In genomic region chr14:35404496-35405303, GRCh38 we compare ENCODE assay signal across 8 cellular contexts. TPM values are rescaled to one million over a fixed set of nuclear protein-coding genes. Genes with fewer than 3 reads are reported as not detected.
DNase-seq lines count a peak whose midpoint lies in the region; ATAC-seq and TF ChIP-seq lines count a peak whose summit lies in the region.

Gene NFKBIA, minus strand, starts transcription at chr14:35404749. Its CDS starts 105 bp downstream, at chr14:35404644.

- H3K9ac ChIP-seq in duodenal mucosa (ENCODE audit: low read depth in 1 of 2, low read length in 2 of 2) = peak within 1 kb of the TSS; percentile 94 to 98

- H3K27me3 ChIP-seq in CD4-positive, alpha-beta memory T cell (ENCODE audit: insufficient read depth, low read length) = no peaks in the 10 kb centered on the region
- no peaks in the 10 kb centered on the region for H3K27me3 ChIP-seq in duodenal mucosa (ENCODE audit: control insufficient read depth in 1 of 2, insufficient read depth in 2 of 2, low read length in 2 of 2)
- no peaks in the 10 kb centered on the region for H3K27me3 ChIP-seq in lower lobe of right lung (ENCODE audit: low read depth)

- peaks cover 34 to 71% (median 49%) of the 10 kb centered on the region in 4 donors for H3K4me1 Mint-ChIP-seq in CD4-positive, alpha-beta memory T cell
- H3K4me1 Mint-ChIP-seq in activated CD4-positive, alpha-beta memory T cell treated with anti-CD3 and anti-CD28 coated beads for 36 hours (ENCODE audit: low read depth) = peaks cover 42% of the 10 kb centered on the region

- H3K36me3 Mint-ChIP-seq in CD4-positive, alpha-beta memory T cell = peaks cover 35 to 46% of the 10 kb centered on the region in 2 donors
- peaks cover 42% of the 10 kb centered on the region for H3K36me3 Mint-ChIP-seq in activated CD4-positive, alpha-beta memory T cell treated with anti-CD3 and anti-CD28 coated beads for 36 hours

- peak; percentile 44 for TF ChIP-seq CTCF in lower lobe of right lung (IDR thresholded peaks at IDR 0.05)

- H3K9me3 ChIP-seq in CD4-positive, alpha-beta memory T cell (ENCODE audit: control insufficient read depth in 1 of 2, low read length in 2 of 2) = no peaks in the 10 kb centered on the region
- no peaks in the 10 kb centered on the region for H3K9me3 ChIP-seq in duodenal mucosa (ENCODE audit: control insufficient read depth in 1 of 2, low read length in 2 of 2)
- no peaks in the 10 kb centered on the region for H3K9me3 ChIP-seq in lower lobe of right lung

- H3K9me3 Mint-ChIP-seq in CD4-positive, alpha-beta memory T cell = peaks cover 0 to 5% (median 0%) of the 10 kb centered on the region in 8 donors
- H3K9me3 Mint-ChIP-seq in activated CD4-positive, alpha-beta memory T cell treated with anti-CD3 and anti-CD28 coated beads for 36 hours = no peaks in the 10 kb centered on the region

- ATAC-seq in GM19397 (IDR thresholded peaks at IDR 0.05; ENCODE audit: unreplicated experiment) (peak; percentile 68), HG03565 (IDR thresholded peaks at IDR 0.05; ENCODE audit: unreplicated experiment) (peak; percentile 39), lower lobe of right lung (peak; percentile 69 to 87)

- DNase-seq in CD4-positive, alpha-beta memory T cell = peak; percentile 94 to 96 (median 95)
- DNase-seq in NCI-H82 treated with DMSO at 0.1 percent for 48 hours (lab: John Stamatoyannopoulos, UW; ENCODE audit: unreplicated experiment) (peak; percentile 52), lower lobe of right lung (peak; percentile 93)
- DNase-seq in activated CD4-positive, alpha-beta memory T cell treated with anti-CD3 and anti-CD28 coated beads for 36 hours = peak; percentile 96
- peak; percentile 91 to 94 (median 93) for DNase-seq in stimulated activated CD4-positive, alpha-beta T cell treated with anti-CD3 and anti-CD28 coated beads, TNF-alpha, amount 100 ng/mL, for 4 hours (ENCODE audit: low read depth in 3 of 3)

- H3K36me3 ChIP-seq in CD4-positive, alpha-beta memory T cell (ENCODE audit: insufficient read depth, low read length) = peaks cover 31% of the 10 kb centered on the region
- peaks cover 33 to 38% of the 10 kb centered on the region in 2 donors for H3K36me3 ChIP-seq in duodenal mucosa (ENCODE audit: control insufficient read depth in 1 of 2, insufficient read depth in 2 of 2, low read length in 2 of 2)
- H3K36me3 ChIP-seq in lower lobe of right lung = peaks cover 39% of the 10 kb centered on the region

- H3K27ac ChIP-seq in CD4-positive, alpha-beta memory T cell (ENCODE audit: low read depth, low read length) = peak within 1 kb of the TSS; percentile 100
- H3K27ac ChIP-seq in duodenal mucosa (ENCODE audit: low read depth, low read length) (peak within 1 kb of the TSS; percentile 99), lower lobe of right lung (peak within 1 kb of the TSS; percentile 100)

- POLR2A ChIA-PET in CD4-positive, alpha-beta memory T cell (lab: Charles Lee; ENCODE audit: partially characterized antibody) = interaction anchor here (0.6 to 6.5 kb wide), 56 partner anchors 11 to 1386 kb away, joined by 3 to 167 read pairs (median 4); partner anchors contain the start of genes CFL2, EAPP, FAM177A1 and PPP2R3C
- POLR2A ChIA-PET in activated CD4-positive, alpha-beta memory T cell treated with anti-CD3 and anti-CD28 coated beads for 36 hours (lab: Charles Lee) = interaction anchor here (0.6 to 10.6 kb wide), 42 partner anchors 11 to 691 kb away, joined by 3 to 181 read pairs (median 5); partner anchors contain the start of genes BAZ1A, FAM177A1, PPP2R3C and PRORP

- H3K27me3 Mint-ChIP-seq in CD4-positive, alpha-beta memory T cell = peaks cover 0 to 2% of the 10 kb centered on the region in 2 donors
- H3K27me3 Mint-ChIP-seq in activated CD4-positive, alpha-beta memory T cell treated with anti-CD3 and anti-CD28 coated beads for 36 hours = no peaks in the 10 kb centered on the region

- H3K27ac Mint-ChIP-seq in CD4-positive, alpha-beta memory T cell = peak within 1 kb of the TSS; percentile 99 to 100 (median 99)
- peak within 1 kb of the TSS; percentile 99 for H3K27ac Mint-ChIP-seq in activated CD4-positive, alpha-beta memory T cell treated with anti-CD3 and anti-CD28 coated beads for 36 hours

- CTCF ChIA-PET in CD4-positive, alpha-beta memory T cell (lab: Charles Lee; ENCODE audit: partially characterized antibody) = interaction anchor here (0.9 to 6.5 kb wide), 31 partner anchors 10 to 732 kb away, joined by 3 to 81 read pairs (median 4); partner anchors contain the start of genes FAM177A1, PPP2R3C, PSMA6 and SRP54
- CTCF ChIA-PET in activated CD4-positive, alpha-beta memory T cell treated with anti-CD3 and anti-CD28 coated beads for 36 hours (lab: Charles Lee) = interaction anchor here (0.7 to 5.2 kb wide), 22 partner anchors 12 to 422 kb away, joined by 3 to 41 read pairs (median 5); partner anchors contain the start of genes PPP2R3C, PSMA6 and SRP54

- peak within 1 kb of the TSS; percentile 88 to 98 for H3K4me3 ChIP-seq in CD4-positive, alpha-beta memory T cell (ENCODE audit: low read length in 2 of 2)
- H3K4me3 ChIP-seq in duodenal mucosa (ENCODE audit: low read depth in 1 of 2, low read length in 2 of 2) = peak within 1 kb of the TSS; percentile 95 to 99
- H3K4me3 ChIP-seq in lower lobe of right lung = peak within 1 kb of the TSS; percentile 93

- H3K4me3 Mint-ChIP-seq in CD4-positive, alpha-beta memory T cell = peak within 1 kb of the TSS; percentile 93 to 97 (median 95)
- H3K4me3 Mint-ChIP-seq in activated CD4-positive, alpha-beta memory T cell treated with anti-CD3 and anti-CD28 coated beads for 36 hours = peak within 1 kb of the TSS; percentile 98

- peaks cover 60% of the 10 kb centered on the region for H3K4me1 ChIP-seq in CD4-positive, alpha-beta memory T cell (ENCODE audit: insufficient read depth, low read length)
- H3K4me1 ChIP-seq in duodenal mucosa (ENCODE audit: control insufficient read depth in 1 of 2, insufficient read depth in 2 of 2, low read length in 2 of 2) = peaks cover 47 to 56% of the 10 kb centered on the region in 2 donors
- peaks cover 53% of the 10 kb centered on the region for H3K4me1 ChIP-seq in lower lobe of right lung

- intact Hi-C loops in CD4-positive, alpha-beta memory T cell (cut with micrococcal nuclease) = loop anchor here (1.0 to 5.0 kb wide), 8 partner anchors 18 to 867 kb away; partner anchors contain the start of genes EAPP, FAM177A1, PRORP and PSMA6
- intact Hi-C loops in activated CD4-positive, alpha-beta memory T cell treated with anti-CD3 and anti-CD28 coated beads for 36 hours (cut with micrococcal nuclease) = loop anchor here (1.0 to 10.0 kb wide), 12 partner anchors 12 to 870 kb away; partner anchors contain the start of genes EAPP, PRORP, PSMA6 and SRP54
- intact Hi-C loops in lower lobe of right lung (cut with DNase I) = loop anchor here (5.0 to 10.0 kb wide), 2 partner anchors 62 to 190 kb away; no protein-coding TSS in a partner anchor

RNA-seq across cellular contexts. Expression of gene NFKBIA, which starts in this region (rescaled TPM):
- 100 to 1,000 TPM; 119 to 120 TPM for total RNA-seq in CD4-positive, alpha-beta memory T cell
- 100 to 1,000 TPM; 334 to 833 TPM for polyA plus RNA-seq in CD4-positive, alpha-beta memory T cell
- total RNA-seq in activated CD4-positive, alpha-beta memory T cell treated with anti-CD3 and anti-CD28 coated beads for 36 hours = 100 to 1,000 TPM; 390 to 393 TPM
- 331 TPM for total RNA-seq in lower lobe of right lung

Comparison
In these comparisons a context has a peak if more than half of its experiments do, and no peak if none do; other contexts are left out.
1. Peak in every context shown above with its lines: DNase-seq, ATAC-seq, H3K4me3 ChIP-seq and H3K27ac ChIP-seq.